In the genomic region with DNA sequence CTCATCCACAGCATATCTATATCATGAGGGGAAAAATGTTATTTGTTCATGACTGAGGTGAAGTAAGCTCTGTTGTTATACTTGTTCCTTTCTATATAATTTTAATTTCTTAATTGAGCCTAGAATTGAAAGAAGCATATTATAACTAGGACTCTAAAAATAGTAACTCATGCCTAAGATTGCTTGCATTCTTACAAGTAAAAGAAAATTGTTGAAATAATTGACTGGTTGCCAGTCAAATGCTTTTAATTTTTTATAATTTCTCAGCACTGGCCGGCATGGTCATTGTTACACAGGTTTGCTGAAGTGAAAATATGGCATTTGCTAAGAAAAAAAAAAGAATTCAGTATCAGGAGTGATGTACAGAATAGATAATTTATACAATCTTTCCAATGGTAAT, we compare ENCODE assay signal across 33 cellular contexts.
DNase-seq lines count a peak whose midpoint lies in the region; ATAC-seq and TF ChIP-seq lines count a peak whose summit lies in the region.
"Had no signal": no experiment of that assay in that cellular context is flagged by ENCODE, and none has a peak within 500 bp of the region (broad histone marks: within the 10 kb centered on the region; RNA-seq: fewer than 3 reads in every experiment).

No MANE protein-coding gene starts in this region.

- no peaks in the 10 kb centered on the region for H4K20me1 ChIP-seq in fibroblast of lung (ENCODE audit: control insufficient read depth, extremely low read depth, insufficient read depth, low read length)
- H4K20me1 ChIP-seq: BLaER1 had no signal

- DNase-seq in EL (peak; percentile 57), amniotic epithelial cell (ENCODE audit: low read depth) (peak; percentile 42), fibroblast of lung (ENCODE audit: low read depth in 2 of 2) (peak in 1 of 2 donors; percentile 63), retinal pigment epithelial cell (ENCODE audit: low read depth) (peak; percentile 44), RKO (ENCODE audit: low spot score) (no peak), NCI-H2029 (lab: John Stamatoyannopoulos, UW) (no peak), ureter (ENCODE audit: low spot score) (no peak), left lobe of liver (ENCODE audit: low spot score) (no peak)
- DNase-seq: ACHN; activated CD4-positive, alpha-beta T cell treated with anti-CD3 and anti-CD28 coated beads, Interleukin-2, amount 10 ng/mL, durations not matched to agents 24 days and 14 days; activated effector memory CD4-positive, alpha-beta T cell treated with anti-CD3 and anti-CD28 coated beads, Interleukin-2, amount 50 U/mL, for 16 hours; activated T-cell treated with anti-CD3 and anti-CD28 coated beads, Interleukin-2, amount 50 U/mL, for 1 hour; dorsolateral prefrontal cortex; esophagus squamous epithelium; H9; left cardiac atrium; MV-4-11; NCI-H146; NCI-H446; NCI-H748 treated with DMSO at 0.1 percent for 48 hours; nephron progenitor cell; ovary; SHP77 treated with DMSO at 0.1 percent for 48 hours; stimulated activated CD4-positive, alpha-beta T cell treated with anti-CD3 and anti-CD28 coated beads, Interleukin-1b, Interleukin-23, amount 100 ng/mL, for 48 hours; stimulated activated naive CD8-positive, alpha-beta T cell treated with anti-CD3 and anti-CD28 coated beads, Interleukin-15, Interleukin-2, amounts not matched to agents 100 U/mL and 50 U/mL, for 24 hours; SW 1271; T-helper 9 cell; uterus had no signal

- no peak for ATAC-seq in left lobe of liver
- ATAC-seq: left cardiac atrium; Panc1; stimulated activated naive CD8-positive, alpha-beta T cell treated with anti-CD3 and anti-CD28 coated beads, Interleukin-15, Interleukin-2, amounts not matched to agents 100 U/mL and 50 U/mL, for 24 hours had no signal

- H2AFZ ChIP-seq in fibroblast of lung (ENCODE audit: low read length), result no peak overlapping the region
- H2AFZ ChIP-seq: hepatocyte had no signal

- H3K27me3 ChIP-seq in fibroblast of lung (ENCODE audit: control insufficient read depth, insufficient read depth, low read length), result no peaks in the 10 kb centered on the region
- H3K27me3 ChIP-seq: ascending aorta, BLaER1, dorsolateral prefrontal cortex, esophagus squamous epithelium, hepatocyte, ovary, uterus had no signal

- H3K9ac ChIP-seq in fibroblast of lung (ENCODE audit: insufficient read depth, low read length), result no peak overlapping the region
- H3K9ac ChIP-seq: BLaER1 had no signal

- TF ChIP-seq CTCF in fibroblast of lung (conservative IDR thresholded peaks at IDR 0.05 in 1 of 2, IDR thresholded peaks at IDR 0.05 in 1 of 2; ENCODE audit: low read depth in 1 of 2, low read length in 2 of 2) (no peak), retinal pigment epithelial cell (conservative IDR thresholded peaks at IDR 0.05; ENCODE audit: low read depth, low read length) (no peak)

- no peak overlapping the region for H3K4me3 ChIP-seq in fibroblast of lung (replicated peaks in 1 of 4; ENCODE audit: control extremely low read depth in 1 of 4, insufficient read depth in 1 of 4, low read depth in 3 of 4, low read length in 4 of 4)
- H3K4me3 ChIP-seq in retinal pigment epithelial cell (ENCODE audit: low read length), result no peak overlapping the region
- H3K4me3 ChIP-seq: ascending aorta, BLaER1, dorsolateral prefrontal cortex, esophagus squamous epithelium, hepatocyte, ovary, thoracic aorta, uterus had no signal

- peak overlapping the region; percentile 42 for H3K4me2 ChIP-seq in fibroblast of lung (ENCODE audit: extremely low read depth, insufficient read depth, low read length)
- H3K4me2 ChIP-seq: BLaER1, hepatocyte had no signal

- H3K79me2 ChIP-seq in fibroblast of lung (ENCODE audit: control insufficient read depth, insufficient read depth, low read length), result no peaks in the 10 kb centered on the region
- H3K79me2 ChIP-seq: hepatocyte had no signal

- no peak overlapping the region for H3K27ac ChIP-seq in fibroblast of lung (ENCODE audit: insufficient read depth, low read length)
- H3K27ac ChIP-seq: ascending aorta, BLaER1, dorsolateral prefrontal cortex, esophagus squamous epithelium, hepatocyte, ovary, thoracic aorta, uterus had no signal

- H3K36me3 ChIP-seq in fibroblast of lung (ENCODE audit: control insufficient read depth, insufficient read depth, low read length), result no peaks in the 10 kb centered on the region
- H3K36me3 ChIP-seq: ascending aorta, BLaER1, esophagus squamous epithelium, ovary, thoracic aorta, uterus had no signal

- no peaks in the 10 kb centered on the region for H3K4me1 ChIP-seq in fibroblast of lung (ENCODE audit: control insufficient read depth, extremely low read depth, insufficient read depth, low read length)
- H3K4me1 ChIP-seq: ascending aorta, BLaER1, esophagus squamous epithelium, uterus had no signal

- no peaks in the 10 kb centered on the region for H3K9me3 ChIP-seq in fibroblast of lung (ENCODE audit: control insufficient read depth, insufficient read depth, low read depth, low read length)
- H3K9me3 ChIP-seq: ascending aorta, BLaER1, esophagus squamous epithelium, ovary, thoracic aorta, uterus had no signal

Comparison
In these comparisons a context has a peak if more than half of its experiments do, and no peak if none do; other contexts are left out.
1. DNase-seq: peak in EL (single experiment), amniotic epithelial cell (single experiment) and retinal pigment epithelial cell (single experiment); none in RKO (single experiment), NCI-H2029 (single experiment), ureter (single experiment) and left lobe of liver (single experiment).